In the genomic region with DNA sequence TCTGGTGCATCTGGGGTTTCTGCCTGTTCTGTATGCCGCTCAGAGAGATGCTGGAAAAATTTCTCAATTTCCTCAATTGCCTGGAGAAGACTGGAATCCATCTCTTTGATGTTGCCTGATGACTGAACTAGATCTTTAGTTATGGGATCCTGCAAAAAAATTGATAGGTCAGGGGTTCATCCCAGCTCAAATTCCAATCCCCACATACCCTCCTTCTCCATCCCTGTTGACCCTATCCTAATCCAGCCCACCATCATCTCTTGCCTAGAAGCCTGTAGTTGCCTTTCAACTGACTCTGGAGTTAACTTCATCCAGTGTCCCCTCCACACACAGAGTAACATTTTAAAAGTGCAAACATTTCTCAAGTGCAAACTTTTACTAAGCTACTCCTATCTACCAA, we compare ENCODE assay signal across 34 cellular contexts.
"Had no signal": no experiment of that assay in that cellular context is flagged by ENCODE, and none has a peak within 500 bp of the region (broad histone marks: within the 10 kb centered on the region; RNA-seq: fewer than 3 reads in every experiment).

A gene (minus strand): TSS at position 101 of the 400 bp plus-strand sequence. CDS start 0 bp downstream, at position 101.

- DNase-seq: Karpas-422, Kasumi-1, MG63, MM.1S, MV-4-11, NCI-H1048, NCI-H1092, NCI-H1092 treated with DMSO at 0.1 percent for 48 hours, NCI-H1105, NCI-H1105 treated with DMSO at 0.1 percent for 48 hours, NCI-H1417, NCI-H1417 treated with DMSO at 0.1 percent for 48 hours, NCI-H1436, NCI-H1436 treated with DMSO at 0.1 percent for 48 hours, NCI-H146, NCI-H1694, NCI-H1694 treated with DMSO at 0.1 percent for 48 hours, NCI-H187, NCI-H187 treated with DMSO at 0.1 percent for 48 hours, NCI-H1930, NCI-H2029, NCI-H2029 treated with DMSO at 0.1 percent for 48 hours, NCI-H2081, NCI-H2081 treated with DMSO at 0.1 percent for 48 hours, NCI-H2107, NCI-H2171, NCI-H2171 treated with DMSO at 0.1 percent for 48 hours, NCI-H2227 treated with DMSO at 0.1 percent for 48 hours, NCI-H226, NCI-H345, NCI-H446, NCI-H446 treated with DMSO at 0.1 percent for 48 hours, NCI-H510A, NCI-H510A treated with DMSO at 0.1 percent for 48 hours had no signal
